9 cellular contexts compared by ENCODE assay signal in genomic region chr10:7337431-7338171, GRCh38.
DNase-seq lines count a peak whose midpoint lies in the region; ATAC-seq and TF ChIP-seq lines count a peak whose summit lies in the region.
"Had no signal": no experiment of that assay in that cellular context is flagged by ENCODE, and none has a peak within 500 bp of the region (broad histone marks: within the 10 kb centered on the region; RNA-seq: fewer than 3 reads in every experiment).

No MANE protein-coding gene starts in this region.

- H3K4me1 Mint-ChIP-seq in effector memory CD8-positive, alpha-beta T cell (ENCODE audit: low read depth in 2 of 2), result peaks cover 46 to 73% of the 10 kb centered on the region in 2 donors
- no peaks in the 10 kb centered on the region for H3K4me1 Mint-ChIP-seq in Caco-2 (ENCODE audit: low read depth, unreplicated experiment)

- DNase-seq in effector memory CD8-positive, alpha-beta T cell, result no peak
- no peak for DNase-seq in G401 (ENCODE audit: low spot score)
- DNase-seq in Caco-2, result no peak
- no peak for DNase-seq in GOT3 (lab: John Stamatoyannopoulos, UW)
- no peak for DNase-seq in NCI-H510A treated with DMSO at 0.1 percent for 48 hours (lab: John Stamatoyannopoulos, UW)
- DNase-seq: NCI-H526 had no signal

- H3K4me3 Mint-ChIP-seq in effector memory CD8-positive, alpha-beta T cell, result no peak overlapping the region
- no peak overlapping the region for H3K4me3 Mint-ChIP-seq in Caco-2 (ENCODE audit: unreplicated experiment)

- no peaks in the 10 kb centered on the region for H3K27me3 Mint-ChIP-seq in effector memory CD8-positive, alpha-beta T cell
- H3K27me3 Mint-ChIP-seq in Caco-2 (ENCODE audit: insufficient read depth, unreplicated experiment), result peaks cover 18% of the 10 kb centered on the region

- H3K9me3 Mint-ChIP-seq in effector memory CD8-positive, alpha-beta T cell, result no peaks in the 10 kb centered on the region
- peaks cover 11% of the 10 kb centered on the region for H3K9me3 Mint-ChIP-seq in Caco-2 (ENCODE audit: unreplicated experiment)

- CTCF ChIA-PET in Caco-2 (lab: Charles Lee), result no interaction called here

- ATAC-seq in GM18498 (IDR thresholded peaks at IDR 0.05; ENCODE audit: unreplicated experiment), result peak; percentile 82
- peak; percentile 70 for ATAC-seq in GM21381 (IDR thresholded peaks at IDR 0.05; ENCODE audit: unreplicated experiment)
- peak; percentile 72 for ATAC-seq in HG03442 (IDR thresholded peaks at IDR 0.05; ENCODE audit: unreplicated experiment)
- ATAC-seq in effector memory CD8-positive, alpha-beta T cell (replicated peaks), result peak; percentile 52

- peak overlapping the region in 1 of 2 donors; percentile 30 for H3K27ac Mint-ChIP-seq in effector memory CD8-positive, alpha-beta T cell
- H3K27ac Mint-ChIP-seq in Caco-2 (ENCODE audit: unreplicated experiment), result no peak overlapping the region

- no peaks in the 10 kb centered on the region for H3K4me1 ChIP-seq in Caco-2

- intact Hi-C loops in Caco-2 (cut with micrococcal nuclease; ENCODE audit: unreplicated experiment), result no loop called here

- H3K36me3 ChIP-seq in Caco-2 (ENCODE audit: control insufficient read depth, insufficient read depth, low read length), result no peaks in the 10 kb centered on the region

- no peaks in the 10 kb centered on the region for H3K9me3 ChIP-seq in Caco-2

- no peaks in the 10 kb centered on the region for H3K27me3 ChIP-seq in Caco-2 (replicated peaks; ENCODE audit: control insufficient read depth, insufficient read depth, low read length)

- POLR2A ChIA-PET in Caco-2 (lab: Charles Lee), result no interaction called here

- TF ChIP-seq CTCF in Caco-2 (IDR thresholded peaks at IDR 0.05; ENCODE audit: insufficient read depth in 1 of 2, low read depth in 1 of 2, low read length in 1 of 2, severe bottlenecking in 1 of 2, unreplicated experiment in 1 of 2), result no peak

- no TSS peak for BruUV-seq in Caco-2 (replicated peaks; lab: Mats Ljungman, UMichigan)

- no peak overlapping the region for H3K4me3 ChIP-seq in Caco-2 (ENCODE audit: low read depth, low read length)

- H3K36me3 Mint-ChIP-seq in effector memory CD8-positive, alpha-beta T cell (ENCODE audit: insufficient read depth), result peaks cover 18% of the 10 kb centered on the region
- H3K36me3 Mint-ChIP-seq in Caco-2 (ENCODE audit: insufficient read depth, unreplicated experiment), result no peaks in the 10 kb centered on the region

- in situ Hi-C loops in G401 (cut with HindIII; ENCODE audit: low sequenced_read_pairs), result no loop called here
